18 cellular contexts compared by ENCODE assay signal in the genomic region with DNA sequence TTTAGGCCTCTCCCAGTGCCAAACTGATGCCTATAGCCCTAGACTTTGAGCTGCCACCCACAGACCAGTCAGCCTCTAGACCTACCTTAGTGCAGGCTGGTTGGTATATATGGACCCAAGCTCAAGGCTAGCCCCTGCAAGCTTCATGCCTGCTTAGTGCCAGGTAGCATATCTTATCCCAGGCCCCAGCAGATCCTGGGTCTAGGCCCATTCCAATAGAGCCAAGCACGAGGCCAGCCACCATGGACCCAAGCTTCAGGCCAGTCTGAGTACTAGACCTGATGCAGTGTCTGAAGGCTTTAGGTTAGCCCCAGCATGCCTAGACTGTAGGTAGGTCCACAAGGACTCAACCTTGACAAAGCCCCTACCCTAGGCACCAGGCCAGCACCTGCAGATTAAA.
A peak's percentile ranks its signal among the peaks of the same experiment; 100 is the strongest.
DNase-seq lines count a peak whose midpoint lies in the region; ATAC-seq and TF ChIP-seq lines count a peak whose summit lies in the region.
"Had no signal": no experiment of that assay in that cellular context is flagged by ENCODE, and none has a peak within 500 bp of the region (broad histone marks: within the 10 kb centered on the region; RNA-seq: fewer than 3 reads in every experiment).

No MANE protein-coding gene starts in this region.

- H3K27me3 Mint-ChIP-seq in activated naive CD8-positive, alpha-beta T cell treated with anti-CD3 and anti-CD28 coated beads, Interleukin-2, amount 50 U/mL, for 24 hours, result no peaks in the 10 kb centered on the region
- H3K27me3 Mint-ChIP-seq in activated naive CD8-positive, alpha-beta T cell treated with anti-CD3 and anti-CD28 coated beads for 36 hours, result no peaks in the 10 kb centered on the region
- no peaks in the 10 kb centered on the region; the same call in 1 of the 2 replicates for H3K27me3 Mint-ChIP-seq in WTC11 (ENCODE audit: low read depth)
- H3K27me3 Mint-ChIP-seq: B cell; CD4-positive, alpha-beta T cell had no signal

- H3K9me3 Mint-ChIP-seq in activated naive CD8-positive, alpha-beta T cell treated with anti-CD3 and anti-CD28 coated beads, Interleukin-2, amount 50 U/mL, for 24 hours, result peaks cover 33% of the 10 kb centered on the region
- H3K9me3 Mint-ChIP-seq in activated naive CD8-positive, alpha-beta T cell treated with anti-CD3 and anti-CD28 coated beads for 36 hours, result peaks cover 23% of the 10 kb centered on the region
- peaks cover 39% of the 10 kb centered on the region for H3K9me3 Mint-ChIP-seq in WTC11

- CTCF ChIA-PET in OCI-LY7 (lab: Charles Lee; ENCODE audit: unreplicated experiment), result no interaction called here
- CTCF ChIA-PET in WTC11 (lab: Charles Lee), result no interaction called here

- H3K4me3 ChIP-seq in upper lobe of right lung, result no peak overlapping the region
- no peak overlapping the region for H3K4me3 ChIP-seq in OCI-LY7 (ENCODE audit: low read depth, low read length, poor library complexity, severe bottlenecking)
- H3K4me3 ChIP-seq: A549; BLaER1 treated with 17β-estradiol and CSF1 and Interleukin-3, amounts not matched to agents 10 nM and 100 nM had no signal

- H3K4me1 ChIP-seq in upper lobe of right lung (no peaks in the 10 kb centered on the region), OCI-LY7 (ENCODE audit: insufficient read depth, low read length, poor library complexity, severe bottlenecking) (no peaks in the 10 kb centered on the region)
- H3K4me1 ChIP-seq: A549; BLaER1 treated with 17β-estradiol and CSF1 and Interleukin-3, amounts not matched to agents 10 nM and 100 nM; Caco-2 had no signal

- intact Hi-C loops in posterior vena cava (cut with DNase I) (no loop called here), upper lobe of right lung (cut with DNase I) (no loop called here), OCI-LY7 (cut with micrococcal nuclease; ENCODE audit: unreplicated experiment) (no loop called here)

- H3K9me3 ChIP-seq in upper lobe of right lung, result peaks cover 10% of the 10 kb centered on the region
- 0 out of 2 replicates have a peak, but pooled peaks cover 8% of the 10 kb centered on the region for H3K9me3 ChIP-seq in OCI-LY7 (ENCODE audit: low read length)
- H3K9me3 ChIP-seq: A549 had no signal

- H3K27ac ChIP-seq in upper lobe of right lung (no peak overlapping the region), OCI-LY7 (ENCODE audit: low read depth, low read length, poor library complexity, severe bottlenecking) (no peak overlapping the region)
- H3K27ac ChIP-seq: 22Rv1; A549; BLaER1 treated with 17β-estradiol and CSF1 and Interleukin-3, amounts not matched to agents 10 nM and 100 nM; C4-2B had no signal

- H3K4me3 Mint-ChIP-seq in activated naive CD8-positive, alpha-beta T cell treated with anti-CD3 and anti-CD28 coated beads, Interleukin-2, amount 50 U/mL, for 24 hours, result no peak overlapping the region
- H3K4me3 Mint-ChIP-seq in activated naive CD8-positive, alpha-beta T cell treated with anti-CD3 and anti-CD28 coated beads for 36 hours, result no peak overlapping the region
- H3K4me3 Mint-ChIP-seq in WTC11, result no peak overlapping the region
- H3K4me3 Mint-ChIP-seq: B cell; CD4-positive, alpha-beta T cell; CD8-positive, alpha-beta T cell had no signal

- H3K79me2 ChIP-seq in OCI-LY7 (ENCODE audit: insufficient read depth, low read depth, low read length), result no peaks in the 10 kb centered on the region

- no peaks in the 10 kb centered on the region for H3K9me2 ChIP-seq in OCI-LY7 (ENCODE audit: insufficient read depth, low read length)

- H2AFZ ChIP-seq in OCI-LY7 (ENCODE audit: low read length), result no peak overlapping the region

- no peaks in the 10 kb centered on the region for H3K4me1 Mint-ChIP-seq in activated naive CD8-positive, alpha-beta T cell treated with anti-CD3 and anti-CD28 coated beads, Interleukin-2, amount 50 U/mL, for 24 hours
- H3K4me1 Mint-ChIP-seq in activated naive CD8-positive, alpha-beta T cell treated with anti-CD3 and anti-CD28 coated beads for 36 hours, result no peaks in the 10 kb centered on the region
- no peaks in the 10 kb centered on the region for H3K4me1 Mint-ChIP-seq in WTC11
- H3K4me1 Mint-ChIP-seq: B cell had no signal

- BruUV-seq in OCI-LY7 (replicated peaks; lab: Mats Ljungman, UMichigan), result no TSS peak

- no peak overlapping the region for H3K27ac Mint-ChIP-seq in activated naive CD8-positive, alpha-beta T cell treated with anti-CD3 and anti-CD28 coated beads, Interleukin-2, amount 50 U/mL, for 24 hours
- H3K27ac Mint-ChIP-seq in activated naive CD8-positive, alpha-beta T cell treated with anti-CD3 and anti-CD28 coated beads for 36 hours, result no peak overlapping the region
- no peak overlapping the region for H3K27ac Mint-ChIP-seq in WTC11
- H3K27ac Mint-ChIP-seq: B cell; CD4-positive, alpha-beta T cell; CD8-positive, alpha-beta T cell had no signal

- H3K36me3 Mint-ChIP-seq in activated naive CD8-positive, alpha-beta T cell treated with anti-CD3 and anti-CD28 coated beads, Interleukin-2, amount 50 U/mL, for 24 hours (ENCODE audit: low read depth), result no peaks in the 10 kb centered on the region
- no peaks in the 10 kb centered on the region for H3K36me3 Mint-ChIP-seq in activated naive CD8-positive, alpha-beta T cell treated with anti-CD3 and anti-CD28 coated beads for 36 hours
- peaks cover 15% of the 10 kb centered on the region for H3K36me3 Mint-ChIP-seq in WTC11
- H3K36me3 Mint-ChIP-seq: CD8-positive, alpha-beta T cell had no signal

- no peaks in the 10 kb centered on the region for H3K27me3 ChIP-seq in upper lobe of right lung
- H3K27me3 ChIP-seq: BLaER1 treated with 17β-estradiol and CSF1 and Interleukin-3, amounts not matched to agents 10 nM and 100 nM had no signal

- TF ChIP-seq CTCF in upper lobe of right lung (IDR thresholded peaks at IDR 0.05), result no peak
- no peak for TF ChIP-seq CTCF in OCI-LY7 (conservative IDR thresholded peaks at IDR 0.05; ENCODE audit: low read length)
- TF ChIP-seq CTCF in WTC11 (IDR thresholded peaks at IDR 0.05), result no peak

- H3K36me3 ChIP-seq in upper lobe of right lung, result no peaks in the 10 kb centered on the region
- H3K36me3 ChIP-seq in OCI-LY7 (ENCODE audit: insufficient read depth, low read length), result no peaks in the 10 kb centered on the region
- H3K36me3 ChIP-seq: BLaER1 treated with 17β-estradiol and CSF1 and Interleukin-3, amounts not matched to agents 10 nM and 100 nM had no signal

- no peak for DNase-seq in activated naive CD8-positive, alpha-beta T cell treated with anti-CD3 and anti-CD28 coated beads, Interleukin-2, amount 50 U/mL, for 24 hours
- no peak for DNase-seq in activated naive CD8-positive, alpha-beta T cell treated with anti-CD3 and anti-CD28 coated beads for 36 hours
- DNase-seq in posterior vena cava (ENCODE audit: low spot score) (peak; percentile 60), upper lobe of right lung (no peak), OCI-LY7 (ENCODE audit: low spot score) (no peak), WTC11 (ENCODE audit: low spot score) (no peak)
- DNase-seq: AML-193; Calu3; CD4-positive, alpha-beta T cell; CD8-positive, alpha-beta T cell; DMS79 treated with DMSO at 0.1 percent for 48 hours; GF-D8 had no signal

- ATAC-seq in activated naive CD8-positive, alpha-beta T cell treated with anti-CD3 and anti-CD28 coated beads, Interleukin-2, amount 50 U/mL, for 24 hours, result peak; percentile 33
- ATAC-seq in upper lobe of right lung (peak; percentile 27), WTC11 (no peak)
- ATAC-seq: A549; CD8-positive, alpha-beta T cell had no signal

- no peak overlapping the region for H3K4me2 ChIP-seq in OCI-LY7 (ENCODE audit: low read length)
- H3K4me2 ChIP-seq: A549; BLaER1 treated with 17β-estradiol and CSF1 and Interleukin-3, amounts not matched to agents 10 nM and 100 nM had no signal

- H4K20me1 ChIP-seq in OCI-LY7 (ENCODE audit: insufficient read depth, low read length), result no peaks in the 10 kb centered on the region
- H4K20me1 ChIP-seq: BLaER1 treated with 17β-estradiol and CSF1 and Interleukin-3, amounts not matched to agents 10 nM and 100 nM had no signal

- POLR2A ChIA-PET in OCI-LY7 (lab: Charles Lee), result no interaction called here
- POLR2A ChIA-PET in WTC11 (lab: Charles Lee), result no interaction called here

TF ChIP-seq in WTC11, 78 proteins besides CTCF, POLR2A, EP300 and RAD21:
- no peak for TF ChIP-seq JAZF1 (CRISPR knock-in tag; IDR thresholded peaks at IDR 0.05)
